Comparison of ENCODE assay signal across 19 cellular contexts in genomic region chr1:206662396-206663092, GRCh38. TPM values are rescaled to one million over a fixed set of nuclear protein-coding genes. Genes with fewer than 3 reads are reported as not detected.
DNase-seq lines count a peak whose midpoint lies in the region; ATAC-seq and TF ChIP-seq lines count a peak whose summit lies in the region.
"Had no signal": no experiment of that assay in that cellular context is flagged by ENCODE, and none has a peak within 500 bp of the region (broad histone marks: within the 10 kb centered on the region; RNA-seq: fewer than 3 reads in every experiment).

No MANE protein-coding gene starts in this region.

- ATAC-seq in heart left ventricle (no peak), Right ventricle myocardium inferior (no peak), right cardiac atrium (no peak), upper lobe of left lung (ENCODE audit: low FRiP score in 2 of 2) (no peak), HG03432 (IDR thresholded peaks at IDR 0.05; ENCODE audit: unreplicated experiment) (no peak), GM21786 (IDR thresholded peaks at IDR 0.05; ENCODE audit: unreplicated experiment) (no peak)
- ATAC-seq: HCT116 had no signal

- H3K27ac ChIP-seq in heart left ventricle (peak overlapping the region in 11 of 12 donors; percentile 37 to 96 (median 88)), right cardiac atrium (ENCODE audit: low read length) (peak overlapping the region; percentile 42), upper lobe of left lung (peak overlapping the region in 2 of 4 donors; percentile 44 to 56)
- H3K27ac ChIP-seq: thyroid gland had no signal

- H3K36me3 ChIP-seq in heart left ventricle (no peaks in the 10 kb centered on the region), upper lobe of left lung (no peaks in the 10 kb centered on the region)
- H3K36me3 ChIP-seq: thyroid gland had no signal

- H3K9me3 ChIP-seq in heart left ventricle, result no peaks in the 10 kb centered on the region
- no peaks in the 10 kb centered on the region for H3K9me3 ChIP-seq in right cardiac atrium (ENCODE audit: control insufficient read depth, low read length)
- H3K9me3 ChIP-seq in upper lobe of left lung, result no peaks in the 10 kb centered on the region
- H3K9me3 ChIP-seq: thyroid gland had no signal

- H3K36me3 Mint-ChIP-seq in activated T-helper 1 cell treated with anti-CD3 and anti-CD28 coated beads, Interleukin-12 subunit alpha, Interleukin-12 subunit beta, Interleukin-2, Interleukin-4 antibody, amounts not matched to agents 30 ng/mL and 10 ng/mL and 1 ng/mL, durations not matched to agents 14 hours and 24 hours and 36 hours (ENCODE audit: low read depth), result no peaks in the 10 kb centered on the region

- no peak for TF ChIP-seq POLR2A in heart left ventricle (IDR thresholded peaks at IDR 0.05)
- TF ChIP-seq POLR2A in upper lobe of left lung (IDR thresholded peaks at IDR 0.05), result no peak

- peak overlapping the region; percentile 62 for H3K27ac Mint-ChIP-seq in activated T-helper 1 cell treated with anti-CD3 and anti-CD28 coated beads, Interleukin-12 subunit alpha, Interleukin-12 subunit beta, Interleukin-2, Interleukin-4 antibody, amounts not matched to agents 30 ng/mL and 10 ng/mL and 1 ng/mL, durations not matched to agents 14 hours and 24 hours and 36 hours

- H3K4me3 Mint-ChIP-seq in activated T-helper 1 cell treated with anti-CD3 and anti-CD28 coated beads, Interleukin-12 subunit alpha, Interleukin-12 subunit beta, Interleukin-2, Interleukin-4 antibody, amounts not matched to agents 30 ng/mL and 10 ng/mL and 1 ng/mL, durations not matched to agents 14 hours and 24 hours and 36 hours, result peak overlapping the region; percentile 2
- H3K4me3 Mint-ChIP-seq: central memory CD8-positive, alpha-beta T cell had no signal

- intact Hi-C loops in heart left ventricle (cut with DNase I) (loop anchor here in 1 of 10 donors (10.0 kb wide), 1 partner anchor 188 kb away; the partner anchor contains the start of gene IKBKE), Right ventricle myocardium inferior (cut with DNase I) (no loop called here), right cardiac atrium (cut with DNase I) (loop anchor here in 1 of 4 donors (2.0 kb wide), 1 partner anchor 28 kb away; the partner anchor contains the start of gene DYRK3)
- intact Hi-C loops in activated T-helper 1 cell treated with anti-CD3 and anti-CD28 coated beads, Interleukin-12 subunit alpha, Interleukin-12 subunit beta, Interleukin-2, Interleukin-4 antibody, amounts not matched to agents 30 ng/mL and 10 ng/mL and 1 ng/mL, durations not matched to agents 14 hours and 24 hours and 36 hours (cut with micrococcal nuclease), result loop anchor here (2.0 to 5.0 kb wide), 3 partner anchors 62 to 320 kb away; no protein-coding TSS in a partner anchor

- peaks cover 0 to 73% (median 41%) of the 10 kb centered on the region in 12 donors for H3K4me1 ChIP-seq in heart left ventricle
- peaks cover 29% of the 10 kb centered on the region for H3K4me1 ChIP-seq in right cardiac atrium (ENCODE audit: control insufficient read depth, insufficient read depth, low read length)
- peaks cover 13 to 26% (median 21%) of the 10 kb centered on the region in 4 donors for H3K4me1 ChIP-seq in upper lobe of left lung

- no peak overlapping the region for H3K4me3 ChIP-seq in heart left ventricle
- H3K4me3 ChIP-seq in right cardiac atrium (ENCODE audit: low read length), result no peak overlapping the region
- H3K4me3 ChIP-seq in upper lobe of left lung, result no peak overlapping the region
- H3K4me3 ChIP-seq: thyroid gland had no signal

- no peaks in the 10 kb centered on the region for H3K27me3 Mint-ChIP-seq in activated T-helper 1 cell treated with anti-CD3 and anti-CD28 coated beads, Interleukin-12 subunit alpha, Interleukin-12 subunit beta, Interleukin-2, Interleukin-4 antibody, amounts not matched to agents 30 ng/mL and 10 ng/mL and 1 ng/mL, durations not matched to agents 14 hours and 24 hours and 36 hours (ENCODE audit: insufficient read depth)

- H3K27me3 ChIP-seq in heart left ventricle, result peaks cover 0 to 10% (median 0%) of the 10 kb centered on the region in 9 donors
- no peaks in the 10 kb centered on the region for H3K27me3 ChIP-seq in right cardiac atrium (ENCODE audit: control insufficient read depth, insufficient read depth)
- H3K27me3 ChIP-seq in upper lobe of left lung, result no peaks in the 10 kb centered on the region
- H3K27me3 ChIP-seq: thyroid gland had no signal

- peak in 3 of 4 donors; percentile 11 to 88 (median 49) for TF ChIP-seq EP300 in upper lobe of left lung (IDR thresholded peaks at IDR 0.05)

- TF ChIP-seq CTCF in heart left ventricle (IDR thresholded peaks at IDR 0.05) (no peak), upper lobe of left lung (IDR thresholded peaks at IDR 0.05) (no peak)

- no peaks in the 10 kb centered on the region for H3K9me3 Mint-ChIP-seq in activated T-helper 1 cell treated with anti-CD3 and anti-CD28 coated beads, Interleukin-12 subunit alpha, Interleukin-12 subunit beta, Interleukin-2, Interleukin-4 antibody, amounts not matched to agents 30 ng/mL and 10 ng/mL and 1 ng/mL, durations not matched to agents 14 hours and 24 hours and 36 hours
- H3K9me3 Mint-ChIP-seq: central memory CD8-positive, alpha-beta T cell had no signal

- peaks cover 37% of the 10 kb centered on the region for H3K4me1 Mint-ChIP-seq in activated T-helper 1 cell treated with anti-CD3 and anti-CD28 coated beads, Interleukin-12 subunit alpha, Interleukin-12 subunit beta, Interleukin-2, Interleukin-4 antibody, amounts not matched to agents 30 ng/mL and 10 ng/mL and 1 ng/mL, durations not matched to agents 14 hours and 24 hours and 36 hours (ENCODE audit: low read depth)

- WGBS in heart left ventricle, 4 donors, result 75 to 77% (median 77%) methylated on average over 3 of the region's 3 CpGs
- 74% methylated on average over 3 of the region's 3 CpGs for WGBS in right cardiac atrium
- WGBS in upper lobe of left lung, 2 donors, result 64% methylated on average over 3 of the region's 3 CpGs

- no peak for DNase-seq in heart left ventricle
- no peak for DNase-seq in Right ventricle myocardium inferior (ENCODE audit: missing footprints)
- DNase-seq in activated T-helper 1 cell treated with anti-CD3 and anti-CD28 coated beads, Interleukin-12 subunit alpha, Interleukin-12 subunit beta, Interleukin-2, Interleukin-4 antibody, amounts not matched to agents 30 ng/mL and 10 ng/mL and 1 ng/mL, durations not matched to agents 14 hours and 24 hours and 36 hours (ENCODE audit: low spot score), result no peak
- no peak for DNase-seq in right cardiac atrium
- no peak for DNase-seq in upper lobe of left lung
- DNase-seq: activated CD8-positive, alpha-beta memory T cell treated with anti-CD3 and anti-CD28 coated beads for 24 hours; COR-L47; erythroblast; MM.1S; NCI-H187; NCI-H510A treated with DMSO at 0.1 percent for 48 hours; SIG-M5; stimulated activated CD4-positive, alpha-beta T cell treated with anti-CD3 and anti-CD28 coated beads, Interleukin-12 subunit alpha, Interleukin-12 subunit beta, amount 100 ng/mL, for 4 hours; T-helper 1 cell; thyroid gland had no signal

RNA-seq across cellular contexts. Expression of gene MAPKAPK2, which starts 22.2 kb away (rescaled TPM):
- total RNA-seq in heart left ventricle (100 to 1,000 TPM; 163 to 327 (median 223) TPM), Right ventricle myocardium inferior (214 TPM), right cardiac atrium (100 to 1,000 TPM; 192 to 221 (median 216) TPM), upper lobe of left lung (100 to 1,000 TPM in 2 of 6 donors, 10 to 100 TPM in 4; 64.8 to 135 (median 84.3) TPM)
- polyA plus RNA-seq in heart left ventricle (100 to 1,000 TPM; 126 to 227 TPM), right cardiac atrium (129 TPM)
- 117 and 120 TPM in 2 replicates for total RNA-seq in activated T-helper 1 cell treated with anti-CD3 and anti-CD28 coated beads, Interleukin-12 subunit alpha, Interleukin-12 subunit beta, Interleukin-2, Interleukin-4 antibody, amounts not matched to agents 30 ng/mL and 10 ng/mL and 1 ng/mL, durations not matched to agents 14 hours and 24 hours and 36 hours

RNA-seq across cellular contexts. Expression of gene DYRK3, which starts 27.2 kb away (rescaled TPM):
- total RNA-seq in heart left ventricle (10 to 100 TPM; 11.2 to 32.5 (median 15.9) TPM), Right ventricle myocardium inferior (21.9 TPM), right cardiac atrium (10 to 100 TPM; 15.7 to 29.8 (median 23.4) TPM), upper lobe of left lung (10 to 100 TPM in 2 of 6 donors, 1 to 10 TPM in 4; 4.1 to 20.7 (median 7.0) TPM)
- polyA plus RNA-seq in heart left ventricle (10 to 100 TPM in 1 of 2 donors, 1 to 10 TPM in 1; 6.5 to 26.0 TPM), right cardiac atrium (17.0 TPM)
- total RNA-seq in activated T-helper 1 cell treated with anti-CD3 and anti-CD28 coated beads, Interleukin-12 subunit alpha, Interleukin-12 subunit beta, Interleukin-2, Interleukin-4 antibody, amounts not matched to agents 30 ng/mL and 10 ng/mL and 1 ng/mL, durations not matched to agents 14 hours and 24 hours and 36 hours, result 22.1 and 23.3 TPM in 2 replicates

RNA-seq across cellular contexts. Expression of gene EIF2D, which starts 50.3 kb away (rescaled TPM):
- 10 to 100 TPM; 21.6 to 37.5 (median 29.0) TPM for total RNA-seq in heart left ventricle
- 10 to 100 TPM; 15.6 to 26.8 TPM for polyA plus RNA-seq in heart left ventricle
- 26.0 TPM for total RNA-seq in Right ventricle myocardium inferior
- total RNA-seq in activated T-helper 1 cell treated with anti-CD3 and anti-CD28 coated beads, Interleukin-12 subunit alpha, Interleukin-12 subunit beta, Interleukin-2, Interleukin-4 antibody, amounts not matched to agents 30 ng/mL and 10 ng/mL and 1 ng/mL, durations not matched to agents 14 hours and 24 hours and 36 hours, result 89.1 and 101 TPM in 2 replicates
- total RNA-seq in right cardiac atrium, result 10 to 100 TPM; 24.6 to 28.0 (median 25.8) TPM
- polyA plus RNA-seq in right cardiac atrium, result 23.0 TPM
- total RNA-seq in upper lobe of left lung, result 10 to 100 TPM; 32.6 to 84.9 (median 45.4) TPM
